1 cellular context compared by ENCODE assay signal in genomic region chr11:116962108-116962507, GRCh38.
TF ChIP-seq lines count a peak whose summit lies in the region.

No MANE protein-coding gene starts in this region.

TF ChIP-seq in IMR-90, 13 proteins besides CTCF, POLR2A, EP300 and RAD21 (continued from another document):
- TF ChIP-seq USF2 (IDR thresholded peaks at IDR 0.05; ENCODE audit: low read depth, low read length): no peak
